ENCODE assay signal across 20 cellular contexts in the genomic region with DNA sequence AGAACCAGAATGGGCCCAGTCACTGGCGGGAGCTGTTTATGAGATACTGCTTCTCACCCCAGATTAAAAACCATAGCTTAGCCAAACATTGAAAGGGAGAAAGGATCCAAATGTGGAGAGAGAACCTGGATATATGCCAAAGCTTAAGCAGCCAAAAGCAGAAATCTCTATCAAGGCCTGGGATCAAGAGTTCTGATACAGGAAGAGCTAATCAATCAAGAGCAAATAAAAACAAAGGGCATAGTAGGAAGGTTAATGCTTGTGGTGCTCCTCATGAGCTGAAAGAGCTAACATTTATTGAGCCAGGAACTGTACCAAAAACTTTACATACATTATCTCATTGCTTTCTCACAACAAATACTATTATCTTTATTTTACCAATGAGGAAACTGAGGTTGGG. TPM values are rescaled to one million over a fixed set of nuclear protein-coding genes. Genes with fewer than 3 reads are reported as not detected.
A peak's percentile ranks its signal among the peaks of the same experiment; 100 is the strongest.
DNase-seq lines count a peak whose midpoint lies in the region; ATAC-seq lines count a peak whose summit lies in the region.
"Had no signal": no experiment of that assay in that cellular context is flagged by ENCODE, and none has a peak within 500 bp of the region (broad histone marks: within the 10 kb centered on the region; RNA-seq: fewer than 3 reads in every experiment).

No MANE protein-coding gene starts in this region.

- no peaks in the 10 kb centered on the region for H3K9me3 ChIP-seq in subcutaneous abdominal adipose tissue (ENCODE audit: control insufficient read depth in 5 of 5, low read length in 5 of 5)
- H3K9me3 ChIP-seq: neutrophil had no signal

- no peak overlapping the region for H3K9ac ChIP-seq in subcutaneous abdominal adipose tissue (ENCODE audit: low read length in 5 of 5)

- H3K36me3 Mint-ChIP-seq in activated naive CD4-positive, alpha-beta T cell treated with anti-CD3 and anti-CD28 coated beads for 36 hours (ENCODE audit: low read depth): peaks cover 30% of the 10 kb centered on the region
- H3K36me3 Mint-ChIP-seq in activated CD4-positive, alpha-beta memory T cell treated with anti-CD3 and anti-CD28 coated beads for 36 hours: peaks cover 41% of the 10 kb centered on the region
- peaks cover 43% of the 10 kb centered on the region for H3K36me3 Mint-ChIP-seq in effector memory CD8-positive, alpha-beta T cell (ENCODE audit: insufficient read depth)
- H3K36me3 Mint-ChIP-seq: WTC11 had no signal

- no peaks in the 10 kb centered on the region for H3K27me3 Mint-ChIP-seq in activated naive CD4-positive, alpha-beta T cell treated with anti-CD3 and anti-CD28 coated beads for 36 hours (ENCODE audit: low read depth)
- no peaks in the 10 kb centered on the region for H3K27me3 Mint-ChIP-seq in activated CD4-positive, alpha-beta memory T cell treated with anti-CD3 and anti-CD28 coated beads for 36 hours
- H3K27me3 Mint-ChIP-seq in effector memory CD8-positive, alpha-beta T cell: no peaks in the 10 kb centered on the region

- no peak for DNase-seq in activated naive CD4-positive, alpha-beta T cell treated with anti-CD3 and anti-CD28 coated beads for 36 hours
- DNase-seq in activated naive CD4-positive, alpha-beta T cell treated with Interleukin-2 at 50 U/mL for 16 hours: no peak
- DNase-seq in activated CD4-positive, alpha-beta memory T cell treated with anti-CD3 and anti-CD28 coated beads for 36 hours: no peak
- no peak for DNase-seq in effector memory CD8-positive, alpha-beta T cell
- no peak for DNase-seq in islet precursor cell
- DNase-seq: activated CD8-positive, alpha-beta memory T cell treated with anti-CD3 and anti-CD28 coated beads, Interleukin-2, amount 50 U/mL, for 48 hours; amygdala; central memory CD4-positive, alpha-beta T cell; COR-L47; midbrain; NCI-H446 treated with DMSO at 0.1 percent for 48 hours; right cardiac atrium; substantia nigra had no signal

- POLR2A ChIA-PET in activated CD4-positive, alpha-beta memory T cell treated with anti-CD3 and anti-CD28 coated beads for 36 hours (lab: Charles Lee): interaction anchor here (0.6 to 2.7 kb wide), 12 partner anchors 47 to 393 kb away, joined by 3 to 14 read pairs (median 4); a partner anchor contains a TSS

- H3K36me3 ChIP-seq in subcutaneous abdominal adipose tissue (ENCODE audit: control insufficient read depth in 5 of 5, insufficient read depth in 5 of 5, low read length in 5 of 5): no peaks in the 10 kb centered on the region
- H3K36me3 ChIP-seq: neutrophil had no signal

- H3K4me1 Mint-ChIP-seq in activated naive CD4-positive, alpha-beta T cell treated with anti-CD3 and anti-CD28 coated beads for 36 hours (ENCODE audit: low read depth): peaks cover 60% of the 10 kb centered on the region
- H3K4me1 Mint-ChIP-seq in activated CD4-positive, alpha-beta memory T cell treated with anti-CD3 and anti-CD28 coated beads for 36 hours (ENCODE audit: low read depth): peaks cover 49% of the 10 kb centered on the region
- H3K4me1 Mint-ChIP-seq in effector memory CD8-positive, alpha-beta T cell (ENCODE audit: low read depth in 2 of 2): peaks cover 31 to 62% of the 10 kb centered on the region in 2 donors
- H3K4me1 Mint-ChIP-seq: WTC11 had no signal

- intact Hi-C loops in activated naive CD4-positive, alpha-beta T cell treated with anti-CD3 and anti-CD28 coated beads for 36 hours (cut with micrococcal nuclease): loop anchor here (10.0 kb wide), 2 partner anchors 210 to 540 kb away; no protein-coding TSS in a partner anchor
- intact Hi-C loops in activated CD4-positive, alpha-beta memory T cell treated with anti-CD3 and anti-CD28 coated beads for 36 hours (cut with micrococcal nuclease): loop anchor here (5.0 kb wide), 2 partner anchors 372 to 552 kb away; a partner anchor contains a TSS

- no peaks in the 10 kb centered on the region for H3K27me3 ChIP-seq in subcutaneous abdominal adipose tissue (ENCODE audit: control insufficient read depth in 5 of 5, insufficient read depth in 4 of 5, low read length in 5 of 5)
- H3K27me3 ChIP-seq: hepatocyte, neutrophil had no signal

- peak overlapping the region; percentile 92 for H3K4me3 Mint-ChIP-seq in activated naive CD4-positive, alpha-beta T cell treated with anti-CD3 and anti-CD28 coated beads for 36 hours
- peak overlapping the region; percentile 75 for H3K4me3 Mint-ChIP-seq in activated CD4-positive, alpha-beta memory T cell treated with anti-CD3 and anti-CD28 coated beads for 36 hours
- peak overlapping the region; percentile 67 to 84 for H3K4me3 Mint-ChIP-seq in effector memory CD8-positive, alpha-beta T cell
- H3K4me3 Mint-ChIP-seq: WTC11 had no signal

- CTCF ChIA-PET in activated naive CD4-positive, alpha-beta T cell treated with anti-CD3 and anti-CD28 coated beads for 36 hours (lab: Charles Lee): interaction anchor here (0.5 to 7.4 kb wide), 12 partner anchors 7 to 416 kb away, joined by 3 to 118 read pairs (median 5); no protein-coding TSS in a partner anchor
- CTCF ChIA-PET in activated CD4-positive, alpha-beta memory T cell treated with anti-CD3 and anti-CD28 coated beads for 36 hours (lab: Charles Lee): interaction anchor here (0.5 to 9.2 kb wide), 18 partner anchors 20 to 393 kb away, joined by 3 to 177 read pairs (median 4); a partner anchor contains a TSS

- H3K4me3 ChIP-seq in subcutaneous abdominal adipose tissue (ENCODE audit: low read depth in 1 of 5, low read length in 5 of 5): peak overlapping the region in 2 of 5 donors; percentile 7 to 24
- H3K4me3 ChIP-seq: hepatocyte had no signal

- peaks cover 0 to 48% (median 23%) of the 10 kb centered on the region in 5 donors for H3K4me1 ChIP-seq in subcutaneous abdominal adipose tissue (ENCODE audit: control insufficient read depth in 5 of 5, insufficient read depth in 5 of 5, low read length in 5 of 5)

- no peak for ATAC-seq in effector memory CD8-positive, alpha-beta T cell (replicated peaks)
- no peak for ATAC-seq in HG02852 (IDR thresholded peaks at IDR 0.05; ENCODE audit: unreplicated experiment)
- no peak for ATAC-seq in HG03457 (IDR thresholded peaks at IDR 0.05; ENCODE audit: unreplicated experiment)
- ATAC-seq: right cardiac atrium, WTC11 had no signal

- H3K9me3 Mint-ChIP-seq in activated naive CD4-positive, alpha-beta T cell treated with anti-CD3 and anti-CD28 coated beads for 36 hours: no peaks in the 10 kb centered on the region
- no peaks in the 10 kb centered on the region for H3K9me3 Mint-ChIP-seq in activated CD4-positive, alpha-beta memory T cell treated with anti-CD3 and anti-CD28 coated beads for 36 hours
- no peaks in the 10 kb centered on the region for H3K9me3 Mint-ChIP-seq in effector memory CD8-positive, alpha-beta T cell
- H3K9me3 Mint-ChIP-seq: WTC11 had no signal

- peak overlapping the region; percentile 98 for H3K27ac Mint-ChIP-seq in activated naive CD4-positive, alpha-beta T cell treated with anti-CD3 and anti-CD28 coated beads for 36 hours
- H3K27ac Mint-ChIP-seq in activated CD4-positive, alpha-beta memory T cell treated with anti-CD3 and anti-CD28 coated beads for 36 hours: peak overlapping the region; percentile 97
- peak overlapping the region; percentile 36 to 80 for H3K27ac Mint-ChIP-seq in effector memory CD8-positive, alpha-beta T cell
- H3K27ac Mint-ChIP-seq: WTC11 had no signal

- H3K27ac ChIP-seq in subcutaneous abdominal adipose tissue (ENCODE audit: low read depth, low read length): peak overlapping the region; percentile 3
- H3K27ac ChIP-seq: hepatocyte, neutrophil had no signal

RNA-seq across cellular contexts. Expression of a gene that starts 2.8 kb away (rescaled TPM):
- 10 to 100 TPM; 23.5 to 25.2 TPM for total RNA-seq in activated naive CD4-positive, alpha-beta T cell treated with anti-CD3 and anti-CD28 coated beads for 36 hours
- total RNA-seq in activated CD4-positive, alpha-beta memory T cell treated with anti-CD3 and anti-CD28 coated beads for 36 hours: 10 to 100 TPM; 34.5 to 39.0 TPM

RNA-seq across cellular contexts. Expression of a gene that starts 25.9 kb away (rescaled TPM):
- total RNA-seq in activated naive CD4-positive, alpha-beta T cell treated with anti-CD3 and anti-CD28 coated beads for 36 hours: not detected
- total RNA-seq in activated CD4-positive, alpha-beta memory T cell treated with anti-CD3 and anti-CD28 coated beads for 36 hours: not detected
- total RNA-seq: hepatocyte, MCF 10A, right cardiac atrium, WTC11 had no signal

RNA-seq across cellular contexts. Expression of a gene that starts 43.7 kb away (rescaled TPM):
- 1 to 10 TPM; 6.2 to 6.5 TPM for total RNA-seq in activated naive CD4-positive, alpha-beta T cell treated with anti-CD3 and anti-CD28 coated beads for 36 hours
- 1 to 10 TPM; 4.9 to 6.0 TPM for total RNA-seq in activated CD4-positive, alpha-beta memory T cell treated with anti-CD3 and anti-CD28 coated beads for 36 hours

RNA-seq across cellular contexts. Expression of a gene that starts 52.4 kb away (rescaled TPM):
- 100 to 1,000 TPM; 158 to 172 TPM for total RNA-seq in activated naive CD4-positive, alpha-beta T cell treated with anti-CD3 and anti-CD28 coated beads for 36 hours
- 100 to 1,000 TPM; 187 to 192 TPM for total RNA-seq in activated CD4-positive, alpha-beta memory T cell treated with anti-CD3 and anti-CD28 coated beads for 36 hours
